ENCODE assay signal across 9 cellular contexts in genomic region chr19:54172764-54173699, GRCh38. TPM values are rescaled to one million over a fixed set of nuclear protein-coding genes. Genes with fewer than 3 reads are reported as not detected.
DNase-seq lines count a peak whose midpoint lies in the region; ATAC-seq, FAIRE-seq and TF ChIP-seq lines count a peak whose summit lies in the region.
"Had no signal": no experiment of that assay in that cellular context is flagged by ENCODE, and none has a peak within 500 bp of the region (broad histone marks: within the 10 kb centered on the region; RNA-seq: fewer than 3 reads in every experiment).

Gene TMC4 (minus strand): TSS chr19:54173160. CDS start chr19:54173117, 43 bp downstream.

- H3K9me3 ChIP-seq in BLaER1, result no peaks in the 10 kb centered on the region
- no peaks in the 10 kb centered on the region for H3K9me3 ChIP-seq in HepG2 (ENCODE audit: low read length)

- H3K4me2 ChIP-seq in BLaER1 (peak within 1 kb of the TSS; percentile 72), HepG2 (ENCODE audit: low read depth, low read length) (no peak within 1 kb of the TSS)

- no peaks in the 10 kb centered on the region for H3K27me3 ChIP-seq in BLaER1
- H3K27me3 ChIP-seq in HepG2 (ENCODE audit: control insufficient read depth in 1 of 2, insufficient read depth in 2 of 2, low read length in 2 of 2), result no peaks in the 10 kb centered on the region

- H3K27ac ChIP-seq in BLaER1, result peak within 1 kb of the TSS; percentile 46
- no peak within 1 kb of the TSS for H3K27ac ChIP-seq in HepG2 (ENCODE audit: extremely low read length, insufficient read depth, low read length)

- CTCF ChIA-PET in HepG2 (lab: Yijun Ruan, JAX; ENCODE audit: low intra/inter-chr PET ratio, low total read pairs), result no interaction called here

- H3K4me1 ChIP-seq in BLaER1 (peaks cover 42% of the 10 kb centered on the region), HepG2 (ENCODE audit: insufficient read depth, low read length) (peaks cover 11% of the 10 kb centered on the region; the same call in 1 of the 2 replicates)

- POLR2A ChIA-PET in HepG2 (lab: Yijun Ruan, JAX), result interaction anchor here (1.7 to 1.8 kb wide), 2 partner anchors 15 to 16 kb away, joined by 3 to 11 read pairs; partner anchors contain the start of gene MBOAT7

- no TSS peak for BruUV-seq in HepG2 (replicated peaks; lab: Mats Ljungman, UMichigan)

- H4K20me1 ChIP-seq in BLaER1, result no peaks in the 10 kb centered on the region
- no peaks in the 10 kb centered on the region for H4K20me1 ChIP-seq in HepG2 (ENCODE audit: insufficient read depth, low read length)

- H3K36me3 ChIP-seq in BLaER1 (peaks cover 27% of the 10 kb centered on the region), HepG2 (replicated peaks in 1 of 2; ENCODE audit: control insufficient read depth in 1 of 2, insufficient read depth in 2 of 2, low read length in 2 of 2) (peaks cover 0 to 1% of the 10 kb centered on the region in 2 experiments; a peak in 1 of 5 replicates)

- H3K9ac ChIP-seq in BLaER1 (no peak within 1 kb of the TSS), HepG2 (ENCODE audit: insufficient read depth, low read depth, low read length) (no peak within 1 kb of the TSS)

- FAIRE-seq in HepG2 (lab: Jason Lieb, UNC), result no peak

- in situ Hi-C loops in HepG2 (cut with HindIII; ENCODE audit: extremely low pct_ligation_motif_present, low pct_unique_long_range_greater_than_20kb), result no loop called here

- 38% methylated on average over 16 of the region's 24 CpGs for WGBS in HepG2 (ENCODE audit: low lambda C conversion rate)

- no peak within 1 kb of the TSS for H2AFZ ChIP-seq in HepG2 (ENCODE audit: low read length)

- ATAC-seq in HepG2 (peak; percentile 53), HG03378 (IDR thresholded peaks at IDR 0.05; ENCODE audit: unreplicated experiment) (no peak), HG02798 (IDR thresholded peaks at IDR 0.05; ENCODE audit: poor library complexity, unreplicated experiment) (no peak)

- peak; percentile 52 for TF ChIP-seq CTCF in HepG2 (CRISPR knock-in tag; IDR thresholded peaks at IDR 0.05)

- peak in 1 of 2 experiments; percentile 36; a peak in 1 of 4 replicates for TF ChIP-seq POLR2A in HepG2 (IDR thresholded peaks at IDR 0.05; ENCODE audit: insufficient read depth in 1 of 2, low read depth in 2 of 2, low read length in 2 of 2)

- intact Hi-C loops in HepG2 (cut with micrococcal nuclease; ENCODE audit: unreplicated experiment), result no loop called here

- no peak for TF ChIP-seq RAD21 in HepG2 (CRISPR knock-in tag; IDR thresholded peaks at IDR 0.05)

- no peak within 1 kb of the TSS for H3K4me3 ChIP-seq in BLaER1
- no peak within 1 kb of the TSS; a peak in 1 of 6 replicates for H3K4me3 ChIP-seq in HepG2 (replicated peaks in 1 of 3; ENCODE audit: insufficient read depth in 1 of 3, low read depth in 2 of 3, low read length in 3 of 3)

- TF ChIP-seq EP300 in HepG2 (IDR thresholded peaks at IDR 0.05; ENCODE audit: low read depth in 2 of 2, low read length in 2 of 2) (no peak), HepG2 (CRISPR knock-in tag; IDR thresholded peaks at IDR 0.05; ENCODE audit: borderline replicate concordance) (no peak)

- peak; percentile 68 for DNase-seq in M059J (ENCODE audit: low read depth)
- DNase-seq in amniotic epithelial cell (ENCODE audit: low read depth), result peak; percentile 28
- no peak for DNase-seq in HepG2 (ENCODE audit: low spot score)
- DNase-seq in cortex of kidney (lab: John Stamatoyannopoulos, UW), result no peak
- DNase-seq in T-helper 2 cell, result no peak
- DNase-seq: naive thymus-derived CD8-positive, alpha-beta T cell had no signal

- H3K79me2 ChIP-seq in HepG2 (ENCODE audit: insufficient read depth, low read length), result no peaks in the 10 kb centered on the region

TF ChIP-seq in HepG2, 621 proteins besides CTCF, POLR2A, EP300 and RAD21 (continues in another document):
- TF ChIP-seq ELF1 (CRISPR knock-in tag; IDR thresholded peaks at IDR 0.05) (0 out of 2 replicates have a peak, but pooled peaks have one; percentile 41), ZEB1 (IDR thresholded peaks at IDR 0.05; ENCODE audit: insufficient replicate concordance, low read depth) (peak; percentile 99), HIVEP1 (CRISPR knock-in tag; IDR thresholded peaks at IDR 0.05) (peak; percentile 12; the same call in 1 of the 2 replicates), KMT2A (CRISPR knock-in tag; IDR thresholded peaks at IDR 0.05) (no peak), PRDM4 (CRISPR knock-in tag; IDR thresholded peaks at IDR 0.05; ENCODE audit: borderline replicate concordance) (no peak), ZNF770 (CRISPR knock-in tag; IDR thresholded peaks at IDR 0.05) (peak; percentile 56), HOXA9 (CRISPR knock-in tag; IDR thresholded peaks at IDR 0.05; ENCODE audit: borderline replicate concordance) (no peak), CBFB (CRISPR knock-in tag; IDR thresholded peaks at IDR 0.05) (0 out of 2 replicates have a peak, but pooled peaks have one; percentile 43), THAP11 (CRISPR knock-in tag; IDR thresholded peaks at IDR 0.05) (peak; percentile 76), U2AF1 (optimal IDR thresholded peaks at IDR 0.05; ENCODE audit: low read depth, low read length) (no peak), ZNF75D (CRISPR knock-in tag; IDR thresholded peaks at IDR 0.05; ENCODE audit: borderline replicate concordance) (0 out of 2 replicates have a peak, but pooled peaks have one; percentile 39), FIP1L1 (IDR thresholded peaks at IDR 0.05; ENCODE audit: borderline replicate concordance, insufficient read depth, low read depth, low read length) (0 out of 2 replicates have a peak, but pooled peaks have one; percentile 50), NR2C2 (CRISPR knock-in tag; IDR thresholded peaks at IDR 0.05; ENCODE audit: borderline replicate concordance) (peak; percentile 79), ERF (CRISPR knock-in tag; IDR thresholded peaks at IDR 0.05) (no peak), TARDBP (CRISPR knock-in tag; IDR thresholded peaks at IDR 0.05) (no peak), AGO1 (IDR thresholded peaks at IDR 0.05; ENCODE audit: low read depth, low read length, poor library complexity, severe bottlenecking) (peak; percentile 87)

RNA-seq across cellular contexts. Expression of gene TMC4, which starts in this region (rescaled TPM):
- 0.39 TPM in 1 of 2 replicates, not detected in the other for total RNA-seq in M059J (2014; rRNA removed; shearing (Covaris generic))
- total RNA-seq in HepG2 (2016; rRNA removed; fragmentation: Illumina TruSeq; extraction: Trizol), result 0.24 TPM in 1 of 2 replicates, not detected in the other
- not detected in 2 replicates for total RNA-seq in HepG2 (2016; cell fraction: cytosol; rRNA removed; fragmentation: Illumina TruSeq; extraction: Trizol; ENCODE audit: low read depth)
- 0.15 TPM in 1 of 2 replicates, not detected in the other for total RNA-seq in HepG2 (2016; cell fraction: insoluble cytoplasmic fraction; rRNA removed; fragmentation: Illumina TruSeq; extraction: Trizol)
- 0.41 TPM in 1 of 2 replicates, not detected in the other for total RNA-seq in HepG2 (2016; cell fraction: membrane; rRNA removed; fragmentation: Illumina TruSeq; extraction: Trizol)
- total RNA-seq in HepG2 (2016; cell fraction: nucleus; rRNA removed; fragmentation: Illumina TruSeq; extraction: Trizol), result not detected in 2 replicates
- 0.13 and 0.35 TPM in 2 replicates for polyA plus RNA-seq in HepG2 (2011; rRNA removed)
- 0.08 and 0.15 TPM in 2 replicates for polyA plus RNA-seq in HepG2 (2011; cell fraction: cytosol; rRNA removed)
- polyA plus RNA-seq in HepG2 (2011; cell fraction: nucleus; rRNA removed), result 1.8 and 1.9 TPM in 2 replicates
- 0.41 and 0.86 TPM in 2 replicates for polyA plus RNA-seq in HepG2 (2012)
- 0.26 TPM in 1 of 2 replicates, not detected in the other for polyA plus RNA-seq in HepG2 (2016; cell fraction: cytosol; fragmentation: Illumina TruSeq; extraction: Trizol; ENCODE audit: low read depth)
- polyA plus RNA-seq in HepG2 (2016; cell fraction: insoluble cytoplasmic fraction; fragmentation: Illumina TruSeq; extraction: Trizol; ENCODE audit: low read depth), result not detected in 2 replicates
- polyA plus RNA-seq in HepG2 (2016; cell fraction: membrane; fragmentation: Illumina TruSeq; extraction: Trizol; ENCODE audit: low read depth), result 0.10 and 0.50 TPM in 2 replicates
- 0.73 TPM in 1 of 2 replicates, not detected in the other for polyA plus RNA-seq in HepG2 (2016; cell fraction: nucleus; fragmentation: Illumina TruSeq; extraction: Trizol; ENCODE audit: insufficient read depth, low read depth)
- 0.12 and 0.35 TPM in 2 replicates for polyA minus RNA-seq in HepG2 (2011; rRNA and poly(A)+ RNA removed; ENCODE audit: low replicate concordance)
- not detected in 2 replicates for polyA minus RNA-seq in HepG2 (2011; cell fraction: cytosol; rRNA and poly(A)+ RNA removed)
- 0.87 TPM in 1 of 2 replicates, not detected in the other for polyA minus RNA-seq in HepG2 (2011; cell fraction: nucleus; rRNA and poly(A)+ RNA removed)
- total RNA-seq: naive thymus-derived CD8-positive, alpha-beta T cell had no signal

Comparison
In these comparisons a context has a peak if more than half of its experiments do, and no peak if none do; other contexts are left out.
1. Peak in DNase-seq in M059J; RNA of the gene not detected or under 1 TPM.